20 cellular contexts compared by ENCODE assay signal in the genomic region with DNA sequence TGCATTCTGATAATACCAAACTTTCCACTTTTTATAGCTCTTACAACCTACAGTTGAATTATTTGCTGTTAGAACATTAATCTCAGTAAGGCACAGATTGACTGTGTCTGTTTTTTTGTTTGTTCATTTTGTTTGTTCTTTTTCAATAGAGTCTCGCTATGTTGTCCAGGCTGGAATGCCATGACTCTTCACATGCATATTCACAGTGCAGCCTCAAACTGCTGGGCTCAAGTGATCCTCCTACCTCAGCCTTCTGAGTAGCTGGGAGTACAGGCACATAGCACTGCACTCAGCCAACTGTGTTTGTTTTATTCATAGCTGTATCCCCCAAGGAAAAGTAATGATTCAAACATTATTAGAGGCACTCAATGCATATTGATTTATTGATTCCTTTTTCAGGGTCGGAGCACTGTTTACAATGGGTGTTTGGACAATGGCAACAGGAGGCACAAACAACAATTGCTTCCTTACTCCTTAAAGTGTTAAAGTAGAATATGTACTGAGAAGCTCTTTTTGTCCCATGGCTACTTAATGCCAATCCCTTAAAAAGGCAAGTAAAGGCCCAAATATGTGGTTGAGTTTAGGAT.
A peak's percentile ranks its signal among the peaks of the same experiment; 100 is the strongest.
DNase-seq lines count a peak whose midpoint lies in the region; ATAC-seq, FAIRE-seq and TF ChIP-seq lines count a peak whose summit lies in the region.
"Had no signal": no experiment of that assay in that cellular context is flagged by ENCODE, and none has a peak within 500 bp of the region (broad histone marks: within the 10 kb centered on the region; RNA-seq: fewer than 3 reads in every experiment).

No MANE protein-coding gene starts in this region.

- H3K27me3 Mint-ChIP-seq in T-helper 17 cell = no peaks in the 10 kb centered on the region
- H3K27me3 Mint-ChIP-seq in glutamatergic neuron (ENCODE audit: unreplicated experiment) = no peaks in the 10 kb centered on the region
- no peaks in the 10 kb centered on the region for H3K27me3 Mint-ChIP-seq in progenitor cell of endocrine pancreas
- no peaks in the 10 kb centered on the region for H3K27me3 Mint-ChIP-seq in activated CD8-positive, alpha-beta T cell treated with anti-CD3 and anti-CD28 coated beads for 36 hours
- H3K27me3 Mint-ChIP-seq: IgD-negative memory B cell had no signal

- no peaks in the 10 kb centered on the region for H3K9me3 ChIP-seq in T-helper 17 cell (ENCODE audit: control insufficient read depth, low read length, poor library complexity, severe bottlenecking)
- H3K9me3 ChIP-seq: BLaER1 had no signal

- POLR2A ChIA-PET in activated CD8-positive, alpha-beta T cell treated with anti-CD3 and anti-CD28 coated beads for 36 hours (lab: Charles Lee) = no interaction called here

- H3K4me1 Mint-ChIP-seq in T-helper 17 cell = peaks cover 10% of the 10 kb centered on the region
- peaks cover 31% of the 10 kb centered on the region for H3K4me1 Mint-ChIP-seq in glutamatergic neuron (ENCODE audit: low read depth, unreplicated experiment)
- H3K4me1 Mint-ChIP-seq in progenitor cell of endocrine pancreas (ENCODE audit: low read depth) = peaks cover 16% of the 10 kb centered on the region
- no peaks in the 10 kb centered on the region for H3K4me1 Mint-ChIP-seq in activated CD8-positive, alpha-beta T cell treated with anti-CD3 and anti-CD28 coated beads for 36 hours (ENCODE audit: low read depth)
- H3K4me1 Mint-ChIP-seq: IgD-negative memory B cell had no signal

- TF ChIP-seq CTCF in glutamatergic neuron (IDR thresholded peaks at IDR 0.05; ENCODE audit: partially characterized antibody, unreplicated experiment) = no peak
- TF ChIP-seq CTCF in progenitor cell of endocrine pancreas (IDR thresholded peaks at IDR 0.05; ENCODE audit: unreplicated experiment) = no peak
- no peak for TF ChIP-seq CTCF in activated CD8-positive, alpha-beta T cell treated with anti-CD3 and anti-CD28 coated beads for 36 hours (IDR thresholded peaks at IDR 0.05)

- peaks cover 14% of the 10 kb centered on the region for H3K36me3 Mint-ChIP-seq in T-helper 17 cell (ENCODE audit: low read depth)
- H3K36me3 Mint-ChIP-seq in glutamatergic neuron (ENCODE audit: unreplicated experiment) = no peaks in the 10 kb centered on the region
- H3K36me3 Mint-ChIP-seq in progenitor cell of endocrine pancreas (ENCODE audit: insufficient read depth) = peaks cover 5% of the 10 kb centered on the region
- peaks cover 28% of the 10 kb centered on the region for H3K36me3 Mint-ChIP-seq in activated CD8-positive, alpha-beta T cell treated with anti-CD3 and anti-CD28 coated beads for 36 hours (ENCODE audit: low read depth)

- H3K9me3 Mint-ChIP-seq in glutamatergic neuron (ENCODE audit: unreplicated experiment) = peaks cover 2% of the 10 kb centered on the region
- H3K9me3 Mint-ChIP-seq in progenitor cell of endocrine pancreas (ENCODE audit: low read depth) = no peaks in the 10 kb centered on the region
- H3K9me3 Mint-ChIP-seq in activated CD8-positive, alpha-beta T cell treated with anti-CD3 and anti-CD28 coated beads for 36 hours = no peaks in the 10 kb centered on the region
- H3K9me3 Mint-ChIP-seq: CD8-positive, alpha-beta T cell; HFFc6; IgD-negative memory B cell had no signal

- intact Hi-C loops in activated CD8-positive, alpha-beta T cell treated with anti-CD3 and anti-CD28 coated beads for 36 hours (cut with micrococcal nuclease) = no loop called here

- FAIRE-seq in H54 (lab: Jason Lieb, UNC) = peak; percentile 67
- FAIRE-seq: A204.1, HTR-8/SVneo had no signal

- no peak for DNase-seq in H54 (ENCODE audit: insufficient read length, low spot score)
- DNase-seq in T-helper 17 cell = no peak
- DNase-seq in glutamatergic neuron = no peak
- DNase-seq in progenitor cell of endocrine pancreas (ENCODE audit: low spot score, unreplicated experiment) = no peak
- DNase-seq in hypothalamus (lab: John Stamatoyannopoulos, UW) = no peak
- no peak for DNase-seq in stimulated activated naive CD4-positive, alpha-beta T cell treated with Interleukin-2 at 50 U/mL for 16 hours (lab: John Stamatoyannopoulos, UW)
- DNase-seq in activated CD8-positive, alpha-beta T cell treated with anti-CD3 and anti-CD28 coated beads for 36 hours = no peak
- DNase-seq: ACHN; AML-193; Calu3; CD8-positive, alpha-beta T cell; DMS79 treated with DMSO at 0.1 percent for 48 hours; GF-D8; HFFc6; KG1 had no signal

- peak overlapping the region; percentile 53 for H3K27ac Mint-ChIP-seq in T-helper 17 cell
- peak overlapping the region; percentile 17 for H3K27ac Mint-ChIP-seq in glutamatergic neuron (ENCODE audit: unreplicated experiment)
- H3K27ac Mint-ChIP-seq in progenitor cell of endocrine pancreas = peak overlapping the region; percentile 8
- no peak overlapping the region for H3K27ac Mint-ChIP-seq in activated CD8-positive, alpha-beta T cell treated with anti-CD3 and anti-CD28 coated beads for 36 hours
- H3K27ac Mint-ChIP-seq: CD8-positive, alpha-beta T cell; HFFc6 had no signal

- TF ChIP-seq POLR2A in H54 (IDR thresholded peaks at IDR 0.05; ENCODE audit: low read depth, low read length) = no peak

- H3K4me3 Mint-ChIP-seq in T-helper 17 cell (no peak overlapping the region), glutamatergic neuron (ENCODE audit: unreplicated experiment) (peak overlapping the region; percentile 0), progenitor cell of endocrine pancreas (ENCODE audit: low read depth) (no peak overlapping the region)
- H3K4me3 Mint-ChIP-seq in activated CD8-positive, alpha-beta T cell treated with anti-CD3 and anti-CD28 coated beads for 36 hours = no peak overlapping the region
- H3K4me3 Mint-ChIP-seq: CD8-positive, alpha-beta T cell; HFFc6; IgD-negative memory B cell had no signal

- CTCF ChIA-PET in activated CD8-positive, alpha-beta T cell treated with anti-CD3 and anti-CD28 coated beads for 36 hours (lab: Charles Lee) = no interaction called here

- ATAC-seq in T-helper 17 cell = no peak
- ATAC-seq in activated CD8-positive, alpha-beta T cell treated with anti-CD3 and anti-CD28 coated beads for 36 hours = no peak
- ATAC-seq: CD8-positive, alpha-beta T cell; HCT116 had no signal
